Comparison of ENCODE assay signal across 1 cellular context in the genomic region with DNA sequence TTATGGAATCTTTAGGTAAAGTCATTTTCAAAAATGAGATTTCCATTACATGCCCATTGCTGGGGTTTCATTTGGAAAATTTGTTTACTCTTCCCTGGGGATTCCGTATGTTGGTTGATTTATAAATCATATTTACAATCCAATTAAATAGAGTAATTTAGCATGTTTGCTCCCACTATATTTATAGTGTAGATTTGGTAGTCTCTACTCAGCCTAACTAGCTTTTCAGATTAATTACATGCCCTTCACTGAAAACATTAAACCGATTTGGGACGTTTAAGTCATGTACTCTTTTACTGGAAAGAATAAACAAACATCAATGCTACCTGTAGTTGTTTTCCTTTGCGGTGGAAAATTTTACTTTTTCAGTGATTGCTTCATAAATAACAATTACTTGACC.
TF ChIP-seq lines count a peak whose summit lies in the region.

No MANE protein-coding gene starts in this region.

TF ChIP-seq in HEK293, 187 proteins besides CTCF, POLR2A, EP300 and RAD21 (continued from another document and continues in another):
- no peak for TF ChIP-seq ZBTB7A (tag by site-specific recombination; IDR thresholded peaks at IDR 0.05; ENCODE audit: low read depth)
- no peak for TF ChIP-seq ZFP41 (tag by site-specific recombination; IDR thresholded peaks at IDR 0.05; ENCODE audit: borderline replicate concordance)
- no peak for TF ChIP-seq HOXA7 (CRISPR knock-in tag; IDR thresholded peaks at IDR 0.05; ENCODE audit: borderline replicate concordance)
- TF ChIP-seq, protein P1, sequence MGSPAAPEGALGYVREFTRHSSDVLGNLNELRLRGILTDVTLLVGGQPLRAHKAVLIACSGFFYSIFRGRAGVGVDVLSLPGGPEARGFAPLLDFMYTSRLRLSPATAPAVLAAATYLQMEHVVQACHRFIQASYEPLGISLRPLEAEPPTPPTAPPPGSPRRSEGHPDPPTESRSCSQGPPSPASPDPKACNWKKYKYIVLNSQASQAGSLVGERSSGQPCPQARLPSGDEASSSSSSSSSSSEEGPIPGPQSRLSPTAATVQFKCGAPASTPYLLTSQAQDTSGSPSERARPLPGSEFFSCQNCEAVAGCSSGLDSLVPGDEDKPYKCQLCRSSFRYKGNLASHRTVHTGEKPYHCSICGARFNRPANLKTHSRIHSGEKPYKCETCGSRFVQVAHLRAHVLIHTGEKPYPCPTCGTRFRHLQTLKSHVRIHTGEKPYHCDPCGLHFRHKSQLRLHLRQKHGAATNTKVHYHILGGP (tag by site-specific recombination; IDR thresholded peaks at IDR 0.05), result peak; percentile 95
- TF ChIP-seq SP7 (tag by site-specific recombination; IDR thresholded peaks at IDR 0.05), result peak; percentile 48
- TF ChIP-seq ZNF664 (tag by site-specific recombination; IDR thresholded peaks at IDR 0.05), result no peak
- TF ChIP-seq EGR2 (tag by site-specific recombination; IDR thresholded peaks at IDR 0.05; ENCODE audit: low read depth), result no peak
- no peak for TF ChIP-seq ZNF248 (tag by site-specific recombination; IDR thresholded peaks at IDR 0.05)
- TF ChIP-seq ZNF560 (tag by site-specific recombination; IDR thresholded peaks at IDR 0.05; ENCODE audit: borderline replicate concordance), result no peak
- no peak for TF ChIP-seq ZNF24 (tag by site-specific recombination; IDR thresholded peaks at IDR 0.05)
- no peak for TF ChIP-seq ZNF660 (tag by site-specific recombination; IDR thresholded peaks at IDR 0.05)
- TF ChIP-seq, protein P2, sequence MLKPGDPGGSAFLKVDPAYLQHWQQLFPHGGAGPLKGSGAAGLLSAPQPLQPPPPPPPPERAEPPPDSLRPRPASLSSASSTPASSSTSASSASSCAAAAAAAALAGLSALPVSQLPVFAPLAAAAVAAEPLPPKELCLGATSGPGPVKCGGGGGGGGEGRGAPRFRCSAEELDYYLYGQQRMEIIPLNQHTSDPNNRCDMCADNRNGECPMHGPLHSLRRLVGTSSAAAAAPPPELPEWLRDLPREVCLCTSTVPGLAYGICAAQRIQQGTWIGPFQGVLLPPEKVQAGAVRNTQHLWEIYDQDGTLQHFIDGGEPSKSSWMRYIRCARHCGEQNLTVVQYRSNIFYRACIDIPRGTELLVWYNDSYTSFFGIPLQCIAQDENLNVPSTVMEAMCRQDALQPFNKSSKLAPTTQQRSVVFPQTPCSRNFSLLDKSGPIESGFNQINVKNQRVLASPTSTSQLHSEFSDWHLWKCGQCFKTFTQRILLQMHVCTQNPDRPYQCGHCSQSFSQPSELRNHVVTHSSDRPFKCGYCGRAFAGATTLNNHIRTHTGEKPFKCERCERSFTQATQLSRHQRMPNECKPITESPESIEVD (tag by site-specific recombination; IDR thresholded peaks at IDR 0.05), result peak; percentile 95
- TF ChIP-seq SP3 (tag by site-specific recombination; IDR thresholded peaks at IDR 0.05), result no peak
- no peak for TF ChIP-seq ZNF394 (tag by site-specific recombination; IDR thresholded peaks at IDR 0.05; ENCODE audit: borderline replicate concordance)
- TF ChIP-seq WT1 (tag by site-specific recombination; IDR thresholded peaks at IDR 0.05), result peak; percentile 93
- no peak for TF ChIP-seq ZNF510 (tag by site-specific recombination; IDR thresholded peaks at IDR 0.05; ENCODE audit: insufficient replicate concordance)
- TF ChIP-seq, protein P3, sequence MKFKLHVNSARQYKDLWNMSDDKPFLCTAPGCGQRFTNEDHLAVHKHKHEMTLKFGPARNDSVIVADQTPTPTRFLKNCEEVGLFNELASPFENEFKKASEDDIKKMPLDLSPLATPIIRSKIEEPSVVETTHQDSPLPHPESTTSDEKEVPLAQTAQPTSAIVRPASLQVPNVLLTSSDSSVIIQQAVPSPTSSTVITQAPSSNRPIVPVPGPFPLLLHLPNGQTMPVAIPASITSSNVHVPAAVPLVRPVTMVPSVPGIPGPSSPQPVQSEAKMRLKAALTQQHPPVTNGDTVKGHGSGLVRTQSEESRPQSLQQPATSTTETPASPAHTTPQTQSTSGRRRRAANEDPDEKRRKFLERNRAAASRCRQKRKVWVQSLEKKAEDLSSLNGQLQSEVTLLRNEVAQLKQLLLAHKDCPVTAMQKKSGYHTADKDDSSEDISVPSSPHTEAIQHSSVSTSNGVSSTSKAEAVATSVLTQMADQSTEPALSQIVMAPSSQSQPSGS (tag by site-specific recombination; IDR thresholded peaks at IDR 0.05; ENCODE audit: low read depth), result no peak
- TF ChIP-seq ZNF580 (tag by site-specific recombination; IDR thresholded peaks at IDR 0.05), result no peak
- TF ChIP-seq, protein P4, sequence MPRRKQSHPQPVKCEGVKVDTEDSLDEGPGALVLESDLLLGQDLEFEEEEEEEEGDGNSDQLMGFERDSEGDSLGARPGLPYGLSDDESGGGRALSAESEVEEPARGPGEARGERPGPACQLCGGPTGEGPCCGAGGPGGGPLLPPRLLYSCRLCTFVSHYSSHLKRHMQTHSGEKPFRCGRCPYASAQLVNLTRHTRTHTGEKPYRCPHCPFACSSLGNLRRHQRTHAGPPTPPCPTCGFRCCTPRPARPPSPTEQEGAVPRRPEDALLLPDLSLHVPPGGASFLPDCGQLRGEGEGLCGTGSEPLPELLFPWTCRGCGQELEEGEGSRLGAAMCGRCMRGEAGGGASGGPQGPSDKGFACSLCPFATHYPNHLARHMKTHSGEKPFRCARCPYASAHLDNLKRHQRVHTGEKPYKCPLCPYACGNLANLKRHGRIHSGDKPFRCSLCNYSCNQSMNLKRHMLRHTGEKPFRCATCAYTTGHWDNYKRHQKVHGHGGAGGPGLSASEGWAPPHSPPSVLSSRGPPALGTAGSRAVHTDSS (tag by site-specific recombination; IDR thresholded peaks at IDR 0.05), result no peak
- TF ChIP-seq ZNF76 (tag by site-specific recombination; IDR thresholded peaks at IDR 0.05; ENCODE audit: borderline replicate concordance, low read depth), result no peak
- TF ChIP-seq ZNF341 (tag by site-specific recombination; IDR thresholded peaks at IDR 0.05; ENCODE audit: low read depth), result no peak
- TF ChIP-seq RBAK (tag by site-specific recombination; IDR thresholded peaks at IDR 0.05), result no peak
- no peak for TF ChIP-seq ZNF302 (tag by site-specific recombination; IDR thresholded peaks at IDR 0.05; ENCODE audit: low read depth)
- TF ChIP-seq ZNF366 (tag by site-specific recombination; conservative IDR thresholded peaks at IDR 0.05), result no peak; the same call in 1 of the 2 replicates
- TF ChIP-seq ZNF16 (tag by site-specific recombination; IDR thresholded peaks at IDR 0.05; ENCODE audit: low read depth), result no peak
- TF ChIP-seq ZNF658 (tag by site-specific recombination; IDR thresholded peaks at IDR 0.05), result no peak
- TF ChIP-seq ZBTB21 (tag by site-specific recombination; IDR thresholded peaks at IDR 0.05), result no peak
- TF ChIP-seq ZNF426 (tag by site-specific recombination; IDR thresholded peaks at IDR 0.05), result no peak
- no peak for TF ChIP-seq ZNF610 (tag by site-specific recombination; IDR thresholded peaks at IDR 0.05; ENCODE audit: borderline replicate concordance)
- no peak for TF ChIP-seq ZNF830 (tag by site-specific recombination; IDR thresholded peaks at IDR 0.05; ENCODE audit: low read depth)
- peak; percentile 71; the same call in 1 of the 2 replicates for TF ChIP-seq GLI2 (tag by site-specific recombination; IDR thresholded peaks at IDR 0.05; ENCODE audit: borderline replicate concordance, low read depth)
- no peak for TF ChIP-seq ZNF138 (tag by site-specific recombination; IDR thresholded peaks at IDR 0.05; ENCODE audit: borderline replicate concordance)
- TF ChIP-seq ZNF544 (tag by site-specific recombination; IDR thresholded peaks at IDR 0.05), result no peak
- TF ChIP-seq, protein P5, sequence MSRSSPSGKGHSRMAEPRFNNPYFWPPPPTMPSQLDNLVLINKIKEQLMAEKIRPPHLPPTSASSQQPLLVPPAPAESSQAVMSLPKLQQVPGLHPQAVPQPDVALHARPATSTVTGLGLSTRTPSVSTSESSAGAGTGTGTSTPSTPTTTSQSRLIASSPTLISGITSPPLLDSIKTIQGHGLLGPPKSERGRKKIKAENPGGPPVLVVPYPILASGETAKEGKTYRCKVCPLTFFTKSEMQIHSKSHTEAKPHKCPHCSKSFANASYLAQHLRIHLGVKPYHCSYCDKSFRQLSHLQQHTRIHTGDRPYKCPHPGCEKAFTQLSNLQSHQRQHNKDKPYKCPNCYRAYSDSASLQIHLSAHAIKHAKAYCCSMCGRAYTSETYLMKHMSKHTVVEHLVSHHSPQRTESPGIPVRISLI (tag by site-specific recombination; IDR thresholded peaks at IDR 0.05), result no peak
- no peak for TF ChIP-seq SETDB1 (IDR thresholded peaks at IDR 0.05; ENCODE audit: insufficient read length, low read length)
- no peak for TF ChIP-seq ZXDB (tag by site-specific recombination; IDR thresholded peaks at IDR 0.05)
- peak; percentile 92 for TF ChIP-seq OSR2 (tag by site-specific recombination; IDR thresholded peaks at IDR 0.05)
- TF ChIP-seq REPIN1 (tag by site-specific recombination; IDR thresholded peaks at IDR 0.05; ENCODE audit: low read depth), result no peak
- TF ChIP-seq BCL11B (tag by site-specific recombination; IDR thresholded peaks at IDR 0.05; ENCODE audit: low read depth), result no peak
- no peak for TF ChIP-seq ZNF175 (tag by site-specific recombination; IDR thresholded peaks at IDR 0.05)
- TF ChIP-seq GLIS1 (tag by site-specific recombination; IDR thresholded peaks at IDR 0.05), result peak; percentile 56
- no peak for TF ChIP-seq ZNF701 (tag by site-specific recombination; IDR thresholded peaks at IDR 0.05)
- no peak for TF ChIP-seq ZNF157 (tag by site-specific recombination; IDR thresholded peaks at IDR 0.05)
- TF ChIP-seq, protein P6, sequence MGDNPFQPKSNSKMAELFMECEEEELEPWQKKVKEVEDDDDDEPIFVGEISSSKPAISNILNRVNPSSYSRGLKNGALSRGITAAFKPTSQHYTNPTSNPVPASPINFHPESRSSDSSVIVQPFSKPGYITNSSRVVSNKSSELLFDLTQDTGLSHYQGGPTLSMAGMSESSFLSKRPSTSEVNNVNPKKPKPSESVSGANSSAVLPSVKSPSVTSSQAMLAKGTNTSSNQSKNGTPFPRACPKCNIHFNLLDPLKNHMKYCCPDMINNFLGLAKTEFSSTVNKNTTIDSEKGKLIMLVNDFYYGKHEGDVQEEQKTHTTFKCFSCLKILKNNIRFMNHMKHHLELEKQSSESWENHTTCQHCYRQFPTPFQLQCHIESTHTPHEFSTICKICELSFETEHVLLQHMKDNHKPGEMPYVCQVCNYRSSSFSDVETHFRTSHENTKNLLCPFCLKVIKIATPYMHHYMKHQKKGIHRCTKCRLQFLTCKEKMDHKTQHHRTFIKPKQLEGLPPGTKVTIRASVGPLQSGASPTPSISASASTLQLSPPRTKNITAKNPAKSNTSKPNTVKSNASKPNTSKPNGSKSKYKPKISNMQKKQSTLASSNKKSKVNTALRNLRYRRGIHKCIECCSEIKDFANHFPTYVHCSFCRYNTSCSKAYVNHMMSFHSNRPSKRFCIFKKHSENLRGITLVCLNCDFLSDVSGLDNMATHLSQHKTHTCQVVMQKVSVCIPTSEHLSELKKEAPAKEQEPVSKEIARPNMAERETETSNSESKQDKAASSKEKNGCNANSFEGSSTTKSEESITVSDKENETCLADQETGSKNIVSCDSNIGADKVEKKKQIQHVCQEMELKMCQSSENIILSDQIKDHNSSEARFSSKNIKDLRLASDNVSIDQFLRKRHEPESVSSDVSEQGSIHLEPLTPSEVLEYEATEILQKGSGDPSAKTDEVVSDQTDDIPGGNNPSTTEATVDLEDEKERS (tag by site-specific recombination; IDR thresholded peaks at IDR 0.05), result no peak
- peak; percentile 22; the same call in 1 of the 2 replicates for TF ChIP-seq BCL11A (tag by site-specific recombination; IDR thresholded peaks at IDR 0.05; ENCODE audit: low read depth)
- no peak for TF ChIP-seq ZNF777 (tag by site-specific recombination; IDR thresholded peaks at IDR 0.05; ENCODE audit: borderline replicate concordance)
- no peak for TF ChIP-seq KLF16 (tag by site-specific recombination; IDR thresholded peaks at IDR 0.05)
- no peak for TF ChIP-seq ZNF585B (tag by site-specific recombination; IDR thresholded peaks at IDR 0.05)
- TF ChIP-seq, protein P7, sequence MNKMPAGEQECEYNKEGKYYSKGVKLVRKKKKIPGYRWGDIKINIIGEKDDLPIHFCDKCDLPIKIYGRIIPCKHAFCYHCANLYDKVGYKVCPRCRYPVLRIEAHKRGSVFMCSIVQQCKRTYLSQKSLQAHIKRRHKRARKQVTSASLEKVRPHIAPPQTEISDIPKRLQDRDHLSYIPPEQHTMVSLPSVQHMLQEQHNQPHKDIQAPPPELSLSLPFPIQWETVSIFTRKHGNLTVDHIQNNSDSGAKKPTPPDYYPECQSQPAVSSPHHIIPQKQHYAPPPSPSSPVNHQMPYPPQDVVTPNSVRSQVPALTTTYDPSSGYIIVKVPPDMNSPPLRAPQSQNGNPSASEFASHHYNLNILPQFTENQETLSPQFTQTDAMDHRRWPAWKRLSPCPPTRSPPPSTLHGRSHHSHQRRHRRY (tag by site-specific recombination; IDR thresholded peaks at IDR 0.05), result no peak
- no peak for TF ChIP-seq ZNF23 (tag by site-specific recombination; IDR thresholded peaks at IDR 0.05; ENCODE audit: borderline replicate concordance)
- TF ChIP-seq TCF7L2 (IDR thresholded peaks at IDR 0.05; ENCODE audit: borderline replicate concordance, low read depth, low read length), result no peak
- TF ChIP-seq, protein P8, sequence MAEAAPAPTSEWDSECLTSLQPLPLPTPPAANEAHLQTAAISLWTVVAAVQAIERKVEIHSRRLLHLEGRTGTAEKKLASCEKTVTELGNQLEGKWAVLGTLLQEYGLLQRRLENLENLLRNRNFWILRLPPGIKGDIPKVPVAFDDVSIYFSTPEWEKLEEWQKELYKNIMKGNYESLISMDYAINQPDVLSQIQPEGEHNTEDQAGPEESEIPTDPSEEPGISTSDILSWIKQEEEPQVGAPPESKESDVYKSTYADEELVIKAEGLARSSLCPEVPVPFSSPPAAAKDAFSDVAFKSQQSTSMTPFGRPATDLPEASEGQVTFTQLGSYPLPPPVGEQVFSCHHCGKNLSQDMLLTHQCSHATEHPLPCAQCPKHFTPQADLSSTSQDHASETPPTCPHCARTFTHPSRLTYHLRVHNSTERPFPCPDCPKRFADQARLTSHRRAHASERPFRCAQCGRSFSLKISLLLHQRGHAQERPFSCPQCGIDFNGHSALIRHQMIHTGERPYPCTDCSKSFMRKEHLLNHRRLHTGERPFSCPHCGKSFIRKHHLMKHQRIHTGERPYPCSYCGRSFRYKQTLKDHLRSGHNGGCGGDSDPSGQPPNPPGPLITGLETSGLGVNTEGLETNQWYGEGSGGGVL (tag by site-specific recombination; IDR thresholded peaks at IDR 0.05), result no peak
